In genomic region chr4:140082399-140082758, GRCh38 we compare ENCODE assay signal across 20 cellular contexts.
DNase-seq lines count a peak whose midpoint lies in the region; ATAC-seq, FAIRE-seq and TF ChIP-seq lines count a peak whose summit lies in the region.
"Had no signal": no experiment of that assay in that cellular context is flagged by ENCODE, and none has a peak within 500 bp of the region (broad histone marks: within the 10 kb centered on the region; RNA-seq: fewer than 3 reads in every experiment).

No MANE protein-coding gene starts in this region.

- no peak overlapping the region for H2AFZ ChIP-seq in smooth muscle cell (ENCODE audit: low read depth)

- H3K9ac ChIP-seq in smooth muscle cell (ENCODE audit: low read depth), result peak overlapping the region; percentile 47

- H3K27me3 ChIP-seq in smooth muscle cell (ENCODE audit: low read depth), result no peaks in the 10 kb centered on the region
- H3K27me3 ChIP-seq: right atrium auricular region had no signal

- TF ChIP-seq CTCF in HFFc6 (IDR thresholded peaks at IDR 0.05), result no peak
- TF ChIP-seq CTCF in brain (conservative IDR thresholded peaks at IDR 0.05), result no peak
- TF ChIP-seq CTCF in smooth muscle cell (IDR thresholded peaks at IDR 0.05; ENCODE audit: borderline replicate concordance, insufficient read depth, poor library complexity, severe bottlenecking), result no peak

- peaks cover 50% of the 10 kb centered on the region for H3K79me2 ChIP-seq in smooth muscle cell (ENCODE audit: low read depth)

- TF ChIP-seq POLR2A in GM12892 (IDR thresholded peaks at IDR 0.05; ENCODE audit: low read depth, low read length), result no peak

- H3F3A ChIP-seq in smooth muscle cell (ENCODE audit: low read depth), result peaks cover 57% of the 10 kb centered on the region

- H3K27me3 Mint-ChIP-seq in HFFc6 (ENCODE audit: insufficient read depth) (no peaks in the 10 kb centered on the region), brain (no peaks in the 10 kb centered on the region)
- H3K27me3 Mint-ChIP-seq: activated naive CD8-positive, alpha-beta T cell had no signal

- no peaks in the 10 kb centered on the region for H3K36me3 ChIP-seq in mesodermal cell (ENCODE audit: control insufficient read depth, insufficient read depth, low read length)
- no peaks in the 10 kb centered on the region for H3K36me3 ChIP-seq in smooth muscle cell (ENCODE audit: low read depth)
- H3K36me3 ChIP-seq: right atrium auricular region had no signal

- intact Hi-C loops in left colon (cut with DNase I, micrococcal nuclease), result no loop called here

- H3K4me1 Mint-ChIP-seq in HFFc6 (ENCODE audit: low read depth) (peaks cover 56% of the 10 kb centered on the region), brain (peaks cover 70% of the 10 kb centered on the region)

- no peak overlapping the region for H3K4me3 ChIP-seq in mesodermal cell (ENCODE audit: extremely low read depth, insufficient read depth, low read length, poor library complexity, severe bottlenecking)
- H3K4me3 ChIP-seq in smooth muscle cell, result no peak overlapping the region
- H3K4me3 ChIP-seq: right atrium auricular region had no signal

- H3K4me2 ChIP-seq in smooth muscle cell, result peak overlapping the region; percentile 58

- no peak for DNase-seq in HFFc6
- DNase-seq in smooth muscle cell (lab: John Stamatoyannopoulos, UW; ENCODE audit: unreplicated experiment), result no peak
- no peak for DNase-seq in NCI-H2107 treated with DMSO at 0.1 percent for 48 hours (lab: John Stamatoyannopoulos, UW; ENCODE audit: unreplicated experiment)
- no peak for DNase-seq in NAMALWA (ENCODE audit: low spot score)
- no peak for DNase-seq in left colon
- DNase-seq in GM12892 (ENCODE audit: insufficient read length), result no peak
- DNase-seq: ACHN; activated CD8-positive, alpha-beta T cell treated with anti-CD3 and anti-CD28 coated beads, Interleukin-2, amount 10 ng/mL, durations not matched to agents 7 days and 5 days; foreskin melanocyte; GDM1; NCI-H774; nucleus accumbens; PC-3 had no signal

- H3K27ac Mint-ChIP-seq in HFFc6, result peak overlapping the region; percentile 67
- H3K27ac Mint-ChIP-seq in brain, result peak overlapping the region in 4 of 5 experiments; percentile 2 to 93 (median 88)
- H3K27ac Mint-ChIP-seq: activated CD8-positive, alpha-beta T cell treated with anti-CD3 and anti-CD28 coated beads, Interleukin-2, amount 10 ng/mL, durations not matched to agents 7 days and 5 days; activated naive CD8-positive, alpha-beta T cell; stimulated activated naive CD8-positive, alpha-beta T cell treated with anti-CD3 and anti-CD28 coated beads, Interleukin-15, Interleukin-2, amounts not matched to agents 100 ng/mL and 50 ng/mL, for 24 hours had no signal

- no peaks in the 10 kb centered on the region for H4K20me1 ChIP-seq in smooth muscle cell (ENCODE audit: low read depth)

- H3K4me1 ChIP-seq in mesodermal cell (ENCODE audit: control insufficient read depth, insufficient read depth, low read length, poor library complexity, severe bottlenecking), result peaks cover 80% of the 10 kb centered on the region
- peaks cover 64% of the 10 kb centered on the region for H3K4me1 ChIP-seq in smooth muscle cell (ENCODE audit: low read depth)

- no peak for ATAC-seq in left colon
- ATAC-seq: activated CD8-positive, alpha-beta T cell treated with anti-CD3 and anti-CD28 coated beads, Interleukin-2, amount 10 ng/mL, durations not matched to agents 7 days and 5 days; HCT116; PC-3 had no signal

- H3K4me3 Mint-ChIP-seq in HFFc6, result peak overlapping the region; percentile 57
- peak overlapping the region in 3 of 5 experiments; percentile 6 to 55 (median 36) for H3K4me3 Mint-ChIP-seq in brain
- H3K4me3 Mint-ChIP-seq: activated CD8-positive, alpha-beta T cell treated with anti-CD3 and anti-CD28 coated beads, Interleukin-2, amount 10 ng/mL, durations not matched to agents 7 days and 5 days; activated naive CD8-positive, alpha-beta T cell; stimulated activated naive CD8-positive, alpha-beta T cell treated with anti-CD3 and anti-CD28 coated beads, Interleukin-15, Interleukin-2, amounts not matched to agents 100 ng/mL and 50 ng/mL, for 24 hours had no signal

- H3K27ac ChIP-seq in mesodermal cell (ENCODE audit: low read depth, low read length, severe bottlenecking) (peak overlapping the region; percentile 92), smooth muscle cell (ENCODE audit: low read depth) (peak overlapping the region; percentile 96)
- H3K27ac ChIP-seq: right atrium auricular region had no signal

- 60 to 69% methylated on average over 4 to 5 of the region's 6 CpGs for WGBS in mesodermal cell (ENCODE audit: insufficient coverage in 2 of 2), 2 experiments
- 71% methylated on average over 6 of the region's 6 CpGs for WGBS in smooth muscle cell (ENCODE audit: low lambda C conversion rate)

- H3K9me3 ChIP-seq in mesodermal cell (ENCODE audit: control insufficient read depth, low read length) (no peaks in the 10 kb centered on the region), smooth muscle cell (replicated peaks; ENCODE audit: low read depth) (no peaks in the 10 kb centered on the region)
- H3K9me3 ChIP-seq: right atrium auricular region had no signal

- H3K36me3 Mint-ChIP-seq in HFFc6 (ENCODE audit: low read depth) (no peaks in the 10 kb centered on the region), brain (peaks cover 9% of the 10 kb centered on the region)

- no peak for FAIRE-seq in GM12892 (lab: Jason Lieb, UNC)
- FAIRE-seq: colon had no signal

- H3K9me3 Mint-ChIP-seq in HFFc6 (no peaks in the 10 kb centered on the region), brain (no peaks in the 10 kb centered on the region)
- H3K9me3 Mint-ChIP-seq: stimulated activated naive CD8-positive, alpha-beta T cell treated with anti-CD3 and anti-CD28 coated beads, Interleukin-15, Interleukin-2, amounts not matched to agents 100 ng/mL and 50 ng/mL, for 24 hours had no signal
